8 cellular contexts compared by ENCODE assay signal in the genomic region with DNA sequence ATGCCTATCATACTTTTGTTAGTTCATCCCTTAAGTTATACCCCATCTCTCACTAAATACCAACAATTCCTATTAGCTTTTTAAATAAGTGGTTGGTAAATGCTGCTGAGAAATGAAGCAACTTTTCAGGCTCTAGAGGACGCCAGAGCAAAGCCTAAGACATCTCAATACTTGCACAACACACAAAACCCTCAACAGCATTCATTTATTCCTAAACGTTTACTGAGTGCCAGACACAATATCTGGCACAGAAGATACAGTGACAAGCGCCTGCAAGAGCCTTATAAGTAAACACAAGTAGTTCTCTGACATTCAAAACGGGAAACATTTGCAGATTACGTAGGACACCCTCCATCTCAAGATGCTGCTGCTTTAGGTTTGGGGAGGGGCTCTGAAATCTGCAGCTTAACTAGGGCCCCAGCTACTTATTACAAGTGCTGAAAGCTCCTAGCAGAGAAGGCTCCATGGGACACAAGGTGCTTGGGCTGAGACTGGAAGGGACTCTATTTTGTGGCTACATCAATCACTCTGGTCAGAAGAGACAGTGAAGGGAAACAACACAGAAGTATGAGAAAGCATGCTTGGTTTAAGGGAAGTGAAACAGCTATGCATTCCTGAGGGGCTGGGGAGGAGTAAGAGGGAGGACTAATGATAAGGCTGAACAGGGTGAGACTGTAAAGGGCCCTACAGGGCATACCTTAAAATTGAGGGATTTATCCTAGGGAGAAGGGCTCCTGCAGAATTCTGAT.
DNase-seq lines count a peak whose midpoint lies in the region; ATAC-seq and TF ChIP-seq lines count a peak whose summit lies in the region.

No MANE protein-coding gene starts in this region.

- H3K4me1 ChIP-seq in heart left ventricle = peaks cover 0 to 25% (median 16%) of the 10 kb centered on the region in 12 donors
- peaks cover 16% of the 10 kb centered on the region for H3K4me1 ChIP-seq in lower lobe of right lung

- H3K27ac ChIP-seq in heart left ventricle = peak overlapping the region in 1 of 12 donors; percentile 0
- H3K27ac ChIP-seq in lower lobe of right lung = no peak overlapping the region

- no peak for TF ChIP-seq POLR2A in heart left ventricle (IDR thresholded peaks at IDR 0.05)

- WGBS in heart left ventricle, 4 donors = 40 to 52% (median 43%) methylated on average over 5 of the region's 5 CpGs

- H3K36me3 ChIP-seq in heart left ventricle (peaks cover 0 to 5% (median 0%) of the 10 kb centered on the region in 9 donors), lower lobe of right lung (no peaks in the 10 kb centered on the region)

- no peaks in the 10 kb centered on the region for H3K27me3 ChIP-seq in heart left ventricle
- H3K27me3 ChIP-seq in lower lobe of right lung (ENCODE audit: low read depth) = no peaks in the 10 kb centered on the region

- ATAC-seq in heart left ventricle (peak in 3 of 4 donors; percentile 44 to 48 (median 45)), HG02981 (IDR thresholded peaks at IDR 0.05; ENCODE audit: unreplicated experiment) (peak; percentile 80), lower lobe of right lung (peak; percentile 39 to 64)

- H3K4me3 ChIP-seq in heart left ventricle = no peak overlapping the region
- H3K4me3 ChIP-seq in lower lobe of right lung = no peak overlapping the region

- no peak for DNase-seq in heart left ventricle
- no peak for DNase-seq in cardiac septum (ENCODE audit: low spot score)
- peak; percentile 49 for DNase-seq in RPMI8226
- DNase-seq in lower lobe of right lung = no peak
- no peak for DNase-seq in AML-193 (lab: John Stamatoyannopoulos, UW)
- DNase-seq in NCI-H187 treated with DMSO at 0.1 percent for 48 hours (lab: John Stamatoyannopoulos, UW) = no peak
- no peak for DNase-seq in NCI-H1048 (lab: John Stamatoyannopoulos, UW)

- no peaks in the 10 kb centered on the region for H3K9me3 ChIP-seq in heart left ventricle
- H3K9me3 ChIP-seq in lower lobe of right lung = no peaks in the 10 kb centered on the region

- intact Hi-C loops in heart left ventricle (cut with DNase I) (loop anchor here in 1 of 10 donors (2.0 kb wide), 1 partner anchor 33 kb away; no protein-coding TSS in a partner anchor), cardiac septum (cut with DNase I) (no loop called here), lower lobe of right lung (cut with DNase I) (no loop called here)

- TF ChIP-seq CTCF in heart left ventricle (IDR thresholded peaks at IDR 0.05) (peak in 4 of 12 donors; percentile 15 to 42 (median 32)), lower lobe of right lung (IDR thresholded peaks at IDR 0.05) (peak; percentile 19)
